ENCODE assay signal across 8 cellular contexts in genomic region chr4:102825261-102826071, GRCh38. TPM values are rescaled to one million over a fixed set of nuclear protein-coding genes. Genes with fewer than 3 reads are reported as not detected.
DNase-seq lines count a peak whose midpoint lies in the region; FAIRE-seq and TF ChIP-seq lines count a peak whose summit lies in the region.

No MANE protein-coding gene starts in this region.

- intact Hi-C loops in vagina (cut with DNase I): loop anchor here (2.0 to 10.0 kb wide), 3 partner anchors 43 to 252 kb away; partner anchors contain the start of genes CISD2, MANBA and SLC9B2

- peaks cover 29% of the 10 kb centered on the region for H3K4me1 ChIP-seq in endocrine pancreas (ENCODE audit: control insufficient read depth, insufficient read depth, low read length)
- peaks cover 60% of the 10 kb centered on the region for H3K4me1 ChIP-seq in vagina

- H3K36me3 ChIP-seq in WERI-Rb-1: peaks cover 67% of the 10 kb centered on the region
- no peaks in the 10 kb centered on the region for H3K36me3 ChIP-seq in endocrine pancreas (ENCODE audit: control insufficient read depth, insufficient read depth, low read length)
- H3K36me3 ChIP-seq in vagina: no peaks in the 10 kb centered on the region

- no peak for TF ChIP-seq POLR2A in vagina (IDR thresholded peaks at IDR 0.05)

- no peaks in the 10 kb centered on the region for H3K27me3 ChIP-seq in WERI-Rb-1 (ENCODE audit: insufficient read depth, low read depth, severe bottlenecking)
- H3K27me3 ChIP-seq in endocrine pancreas (ENCODE audit: control insufficient read depth, insufficient read depth, low read length): no peaks in the 10 kb centered on the region
- no peaks in the 10 kb centered on the region for H3K27me3 ChIP-seq in vagina

- FAIRE-seq in frontal cortex (lab: Jason Lieb, UNC): no peak

- no peaks in the 10 kb centered on the region for H3K9me3 ChIP-seq in WERI-Rb-1 (ENCODE audit: severe bottlenecking)
- no peaks in the 10 kb centered on the region for H3K9me3 ChIP-seq in endocrine pancreas (ENCODE audit: control insufficient read depth, low read length)
- no peaks in the 10 kb centered on the region for H3K9me3 ChIP-seq in vagina

- TF ChIP-seq CTCF in WERI-Rb-1 (IDR thresholded peaks at IDR 0.05; ENCODE audit: low read depth, low read length) (no peak), vagina (IDR thresholded peaks at IDR 0.05) (no peak)

- peak; percentile 69 for DNase-seq in activated CD8-positive, alpha-beta memory T cell treated with anti-CD3 and anti-CD28 coated beads for 24 hours
- DNase-seq in activated CD8-positive, alpha-beta memory T cell treated with anti-CD3 and anti-CD28 coated beads, Interleukin-2, amount 50 U/mL, for 48 hours: no peak
- DNase-seq in NAMALWA (ENCODE audit: low spot score) (peak; percentile 84), WERI-Rb-1 (no peak), mucosa of gallbladder (ENCODE audit: low spot score) (peak; percentile 36), vagina (ENCODE audit: extremely low spot score in 2 of 2) (no peak), frontal cortex (ENCODE audit: low spot score in 2 of 2) (no peak)

- H3K27ac ChIP-seq in WERI-Rb-1: peak overlapping the region; percentile 100
- peak overlapping the region; percentile 100 for H3K27ac ChIP-seq in vagina

- peak overlapping the region; percentile 99 for H3K9ac ChIP-seq in endocrine pancreas (ENCODE audit: control insufficient read depth, insufficient read depth, low read length)

- H3K4me3 ChIP-seq in WERI-Rb-1 (ENCODE audit: low read depth, low read length) (peak overlapping the region; percentile 77), endocrine pancreas (ENCODE audit: control insufficient read depth, insufficient read depth, low read length) (peak overlapping the region; percentile 100), vagina (peak overlapping the region; percentile 79 to 88)

RNA-seq across cellular contexts. Expression of gene UBE2D3, which starts 1.9 kb away (rescaled TPM):
- 257 TPM for total RNA-seq in mucosa of gallbladder
- 347 TPM for total RNA-seq in vagina
- total RNA-seq in frontal cortex: 329 TPM

RNA-seq across cellular contexts. Expression of gene CISD2, which starts 43.3 kb away (rescaled TPM):
- 39.3 TPM for total RNA-seq in mucosa of gallbladder
- total RNA-seq in vagina: 11.3 TPM
- 50.5 TPM for total RNA-seq in frontal cortex

Comparison
In these comparisons a context has a peak if more than half of its experiments do, and no peak if none do; other contexts are left out.
1. DNase-seq: peak in activated CD8-positive, alpha-beta memory T cell treated with anti-CD3 and anti-CD28 coated beads for 24 hours (single experiment), NAMALWA (single experiment) and mucosa of gallbladder (single experiment); none in activated CD8-positive, alpha-beta memory T cell treated with anti-CD3 and anti-CD28 coated beads, Interleukin-2, amount 50 U/mL, for 48 hours (single experiment), WERI-Rb-1 (single experiment), vagina (0 of 2) and frontal cortex (0 of 2).
2. Peak in every context shown above with its lines, with median percentiles within 50 percentile points of each other: H3K4me3 ChIP-seq.